8 cellular contexts compared by ENCODE assay signal in genomic region chr7:129635300-129636029, GRCh38. TPM values are rescaled to one million over a fixed set of nuclear protein-coding genes. Genes with fewer than 3 reads are reported as not detected.
DNase-seq lines count a peak whose midpoint lies in the region; ATAC-seq and TF ChIP-seq lines count a peak whose summit lies in the region.

No MANE protein-coding gene starts in this region.

- DNase-seq in Caki2 (ENCODE audit: low read depth), result peak; percentile 47
- no peak for DNase-seq in LNCaP clone FGC (ENCODE audit: low read depth)
- no peak for DNase-seq in RWPE2 (ENCODE audit: low spot score)
- peak; percentile 28 for DNase-seq in activated T-helper 9 cell treated with anti-CD3 and anti-CD28 coated beads, Interleukin-2, amount 50 U/mL, for 16 hours (ENCODE audit: low read depth)
- peak; percentile 87 for DNase-seq in fibroblast of villous mesenchyme (ENCODE audit: low read depth)
- no peak for DNase-seq in osteocyte (ENCODE audit: extremely low spot score, unreplicated experiment)
- DNase-seq in KG1 (lab: John Stamatoyannopoulos, UW), result no peak

- H3K36me3 ChIP-seq in RWPE2 (ENCODE audit: low read depth), result no peaks in the 10 kb centered on the region; the same call in 1 of the 2 replicates

- peaks cover 9% of the 10 kb centered on the region for H3K4me1 Mint-ChIP-seq in osteocyte (ENCODE audit: unreplicated experiment)

- H3K9me3 Mint-ChIP-seq in osteocyte (ENCODE audit: unreplicated experiment), result no peaks in the 10 kb centered on the region

- no peak overlapping the region for H3K27ac Mint-ChIP-seq in osteocyte (ENCODE audit: unreplicated experiment)

- H3K27me3 ChIP-seq in RWPE2 (ENCODE audit: insufficient read depth, poor library complexity, severe bottlenecking), result no peaks in the 10 kb centered on the region

- peak; percentile 83 for TF ChIP-seq CTCF in LNCaP clone FGC (IDR thresholded peaks at IDR 0.05; ENCODE audit: control insufficient read depth, extremely low read depth, insufficient read depth)
- peak; percentile 94 for TF ChIP-seq CTCF in RWPE2 (IDR thresholded peaks at IDR 0.05; ENCODE audit: poor library complexity, severe bottlenecking)
- peak; percentile 92 for TF ChIP-seq CTCF in fibroblast of villous mesenchyme (IDR thresholded peaks at IDR 0.05; ENCODE audit: insufficient read depth, low read depth, low read length)
- TF ChIP-seq CTCF in osteocyte (IDR thresholded peaks at IDR 0.05), result peak; percentile 86

- peaks cover 2% of the 10 kb centered on the region for H3K36me3 Mint-ChIP-seq in osteocyte (ENCODE audit: unreplicated experiment)

- H3K27me3 Mint-ChIP-seq in osteocyte (ENCODE audit: unreplicated experiment), result no peaks in the 10 kb centered on the region

- H3K9me3 ChIP-seq in RWPE2 (ENCODE audit: severe bottlenecking), result no peaks in the 10 kb centered on the region

- no peak overlapping the region for H3K27ac ChIP-seq in RWPE2 (ENCODE audit: poor library complexity, severe bottlenecking)

- H3K4me3 ChIP-seq in LNCaP clone FGC (ENCODE audit: low read depth, low read length) (no peak overlapping the region), RWPE2 (ENCODE audit: severe bottlenecking) (no peak overlapping the region), fibroblast of villous mesenchyme (ENCODE audit: low read depth, low read length) (no peak overlapping the region)

- H3K4me1 ChIP-seq in RWPE2 (ENCODE audit: insufficient read depth, poor library complexity, severe bottlenecking), result no peaks in the 10 kb centered on the region

- ATAC-seq in GM21447 (IDR thresholded peaks at IDR 0.05; ENCODE audit: unreplicated experiment), result peak; percentile 94
- peak; percentile 97 for ATAC-seq in RWPE2 (ENCODE audit: low read depth)

- no peak overlapping the region for H3K4me3 Mint-ChIP-seq in osteocyte (ENCODE audit: unreplicated experiment)

- in situ Hi-C loops in Caki2 (cut with HindIII; ENCODE audit: low pct_unique_long_range_greater_than_20kb, low sequenced_read_pairs), result no loop called here

RNA-seq across cellular contexts. Expression of gene NRF1, which starts 23.9 kb away (rescaled TPM):
- total RNA-seq in Caki2 (2014; rRNA removed; shearing (Covaris generic); ENCODE audit: low replicate concordance), result 8.9 and 10.1 TPM in 2 replicates
- 10.6 and 12.5 TPM in 2 replicates for total RNA-seq in fibroblast of villous mesenchyme
- total RNA-seq in osteocyte, result 15.8 and 20.7 TPM in 2 replicates

Comparison
In these comparisons a context has a peak if more than half of its experiments do, and no peak if none do; other contexts are left out.
1. DNase-seq: peak in Caki2 (single experiment), activated T-helper 9 cell treated with anti-CD3 and anti-CD28 coated beads, Interleukin-2, amount 50 U/mL, for 16 hours (single experiment) and fibroblast of villous mesenchyme (single experiment); none in LNCaP clone FGC (single experiment), RWPE2 (single experiment), osteocyte (single experiment) and KG1 (single experiment).
2. Peak in every context shown above with its lines, with median percentiles within 50 percentile points of each other: CTCF ChIP-seq.